Comparison of ENCODE assay signal across 13 cellular contexts in genomic region chr7:137772748-137773147, GRCh38.
DNase-seq lines count a peak whose midpoint lies in the region; FAIRE-seq and TF ChIP-seq lines count a peak whose summit lies in the region.
"Had no signal": no experiment of that assay in that cellular context is flagged by ENCODE, and none has a peak within 500 bp of the region (broad histone marks: within the 10 kb centered on the region; RNA-seq: fewer than 3 reads in every experiment).

No MANE protein-coding gene starts in this region.

- DNase-seq in H54 (ENCODE audit: insufficient read length, low spot score) (peak; percentile 18), astrocyte of the hippocampus (ENCODE audit: low read depth, low spot score) (peak; percentile 50), keratinocyte (ENCODE audit: low read depth, low spot score) (peak; percentile 13), LoVo (ENCODE audit: low spot score) (no peak), NCI-H2196 treated with DMSO at 0.1 percent for 48 hours (lab: John Stamatoyannopoulos, UW; ENCODE audit: unreplicated experiment) (no peak)
- no peak for DNase-seq in CD4-positive, alpha-beta memory T cell
- no peak for DNase-seq in activated CD4-positive, alpha-beta T cell treated with anti-CD3 and anti-CD28 coated beads for 4 hours
- DNase-seq: mucosa of descending colon; NCI-H2029 treated with DMSO at 0.1 percent for 48 hours; stimulated activated naive CD4-positive, alpha-beta T cell treated with Interleukin-2 at 50 U/mL for 16 hours had no signal

- no peaks in the 10 kb centered on the region for H4K20me1 ChIP-seq in keratinocyte (ENCODE audit: control insufficient read depth, extremely low read depth, insufficient read depth, low read length)

- H3K4me1 Mint-ChIP-seq in CD4-positive, alpha-beta memory T cell: no peaks in the 10 kb centered on the region

- H3K27me3 ChIP-seq in ACC112 (ENCODE audit: insufficient read depth, low read length): no peaks in the 10 kb centered on the region
- no peaks in the 10 kb centered on the region for H3K27me3 ChIP-seq in keratinocyte (ENCODE audit: control insufficient read depth, extremely low read depth, insufficient read depth, low read length)
- H3K27me3 ChIP-seq in CD4-positive, alpha-beta memory T cell (ENCODE audit: insufficient read depth, low read length): no peaks in the 10 kb centered on the region

- H2AFZ ChIP-seq in ACC112 (ENCODE audit: low read length, unreplicated experiment): no peak overlapping the region
- no peak overlapping the region for H2AFZ ChIP-seq in keratinocyte (ENCODE audit: control insufficient read depth, low read length)

- FAIRE-seq in H54 (lab: Jason Lieb, UNC): peak; percentile 96
- peak; percentile 41 for FAIRE-seq in keratinocyte (lab: Jason Lieb, UNC)
- FAIRE-seq: GM12891 had no signal

- H3K27ac ChIP-seq in ACC112 (ENCODE audit: low read depth, low read length) (peak overlapping the region; percentile 100), keratinocyte (ENCODE audit: control insufficient read depth, insufficient read depth, low read length) (no peak overlapping the region)
- no peak overlapping the region for H3K27ac ChIP-seq in CD4-positive, alpha-beta memory T cell (ENCODE audit: low read depth, low read length)
- H3K27ac ChIP-seq: C4-2B had no signal

- H3K79me2 ChIP-seq in ACC112 (ENCODE audit: control insufficient read depth, insufficient read depth, low read length, unreplicated experiment) (peaks cover 43% of the 10 kb centered on the region), keratinocyte (ENCODE audit: control insufficient read depth, insufficient read depth, low read length) (no peaks in the 10 kb centered on the region)

- intact Hi-C loops in CD4-positive, alpha-beta memory T cell (cut with micrococcal nuclease): no loop called here

- H3K4me3 Mint-ChIP-seq in CD4-positive, alpha-beta memory T cell: no peak overlapping the region

- H3K4me2 ChIP-seq in keratinocyte (ENCODE audit: control insufficient read depth, extremely low read depth, insufficient read depth, low read depth, low read length): peak overlapping the region; percentile 18

- no peak for TF ChIP-seq POLR2A in H54 (IDR thresholded peaks at IDR 0.05; ENCODE audit: low read depth, low read length)

- H3K9me3 Mint-ChIP-seq in CD4-positive, alpha-beta memory T cell: peaks cover 0 to 1% (median 0%) of the 10 kb centered on the region in 8 donors

- POLR2A ChIA-PET in CD4-positive, alpha-beta memory T cell (lab: Charles Lee; ENCODE audit: partially characterized antibody): no interaction called here

- no peak overlapping the region for H3K9ac ChIP-seq in keratinocyte (ENCODE audit: control insufficient read depth, extremely low read depth, insufficient read depth, low read length)

- no peaks in the 10 kb centered on the region for H3K9me1 ChIP-seq in keratinocyte (ENCODE audit: control insufficient read depth, extremely low read depth, insufficient read depth, low read length)

- CTCF ChIA-PET in CD4-positive, alpha-beta memory T cell (lab: Charles Lee; ENCODE audit: partially characterized antibody): no interaction called here

- no peaks in the 10 kb centered on the region for H3K9me3 ChIP-seq in keratinocyte (ENCODE audit: control insufficient read depth, low read depth, low read length)
- H3K9me3 ChIP-seq in CD4-positive, alpha-beta memory T cell (ENCODE audit: control insufficient read depth in 1 of 2, low read length in 2 of 2): no peaks in the 10 kb centered on the region
- H3K9me3 ChIP-seq: mucosa of descending colon had no signal

- no peak for TF ChIP-seq CTCF in keratinocyte (optimal IDR thresholded peaks at IDR 0.05 in 1 of 3, IDR thresholded peaks at IDR 0.05 in 1 of 3, conservative IDR thresholded peaks at IDR 0.05 in 1 of 3; ENCODE audit: extremely low read depth in 1 of 3, insufficient read depth in 2 of 3, low read length in 3 of 3)

- H3K27ac Mint-ChIP-seq in CD4-positive, alpha-beta memory T cell: peak overlapping the region in 1 of 7 donors; percentile 52

- H3K4me3 ChIP-seq in ACC112 (ENCODE audit: low read depth, low read length) (peak overlapping the region; percentile 78), keratinocyte (ENCODE audit: control insufficient read depth in 2 of 3, extremely low read depth in 1 of 3, insufficient read depth in 2 of 3, low read depth in 1 of 3, low read length in 3 of 3) (no peak overlapping the region)
- H3K4me3 ChIP-seq in CD4-positive, alpha-beta memory T cell (ENCODE audit: low read length in 2 of 2): no peak overlapping the region
- H3K4me3 ChIP-seq: mucosa of descending colon had no signal

- dilution Hi-C loops in keratinocyte (cut with MboI; ENCODE audit: extremely low pct_ligation_motif_present, low sequenced_read_pairs): no loop called here

- H3K4me1 ChIP-seq in ACC112 (ENCODE audit: control insufficient read depth, insufficient read depth, low read length, unreplicated experiment): peaks cover 48% of the 10 kb centered on the region
- H3K4me1 ChIP-seq in keratinocyte (ENCODE audit: control insufficient read depth, extremely low read depth, insufficient read depth, low read length): peaks cover 34% of the 10 kb centered on the region
- H3K4me1 ChIP-seq in CD4-positive, alpha-beta memory T cell (ENCODE audit: insufficient read depth, low read length): no peaks in the 10 kb centered on the region

- H3K27me3 Mint-ChIP-seq in CD4-positive, alpha-beta memory T cell: peaks cover 3 to 6% of the 10 kb centered on the region in 2 donors

- no peaks in the 10 kb centered on the region for H3K36me3 Mint-ChIP-seq in CD4-positive, alpha-beta memory T cell

- H3K36me3 ChIP-seq in ACC112 (ENCODE audit: insufficient read depth, low read length): no peaks in the 10 kb centered on the region
- H3K36me3 ChIP-seq in keratinocyte (ENCODE audit: control insufficient read depth in 2 of 2, extremely low read depth in 1 of 2, insufficient read depth in 2 of 2, low read length in 2 of 2): no peaks in the 10 kb centered on the region
- no peaks in the 10 kb centered on the region for H3K36me3 ChIP-seq in CD4-positive, alpha-beta memory T cell (ENCODE audit: insufficient read depth, low read length)

Comparison
In these comparisons a context has a peak if more than half of its experiments do, and no peak if none do; other contexts are left out.
1. DNase-seq: peak in H54 (single experiment), astrocyte of the hippocampus (single experiment) and keratinocyte (single experiment); none in LoVo (single experiment), CD4-positive, alpha-beta memory T cell (0 of 5), activated CD4-positive, alpha-beta T cell treated with anti-CD3 and anti-CD28 coated beads for 4 hours (0 of 2) and NCI-H2196 treated with DMSO at 0.1 percent for 48 hours (single experiment).